8 cellular contexts compared by ENCODE assay signal in genomic region chr9:69549310-69550202, GRCh38.
DNase-seq lines count a peak whose midpoint lies in the region; ATAC-seq, FAIRE-seq and TF ChIP-seq lines count a peak whose summit lies in the region.

No MANE protein-coding gene starts in this region.

- H3K9me3 Mint-ChIP-seq in CD14-positive monocyte (no peaks in the 10 kb centered on the region), progenitor cell of endocrine pancreas (ENCODE audit: low read depth) (no peaks in the 10 kb centered on the region)
- no peaks in the 10 kb centered on the region for H3K9me3 Mint-ChIP-seq in activated CD4-positive, alpha-beta T cell treated with anti-CD3 and anti-CD28 coated beads, Interleukin-2, amount 10 ng/mL, durations not matched to agents 7 days and 5 days

- intact Hi-C loops in CD14-positive monocyte (cut with micrococcal nuclease), result no loop called here

- H3K4me1 Mint-ChIP-seq in CD14-positive monocyte (peaks cover 4% of the 10 kb centered on the region), progenitor cell of endocrine pancreas (ENCODE audit: low read depth) (peaks cover 3% of the 10 kb centered on the region)
- H3K4me1 Mint-ChIP-seq in activated CD4-positive, alpha-beta T cell treated with anti-CD3 and anti-CD28 coated beads, Interleukin-2, amount 10 ng/mL, durations not matched to agents 7 days and 5 days, result peaks cover 3% of the 10 kb centered on the region

- H3K27ac Mint-ChIP-seq in CD14-positive monocyte, result no peak overlapping the region
- no peak overlapping the region for H3K27ac Mint-ChIP-seq in activated CD4-positive, alpha-beta T cell treated with anti-CD3 and anti-CD28 coated beads, Interleukin-2, amount 10 ng/mL, durations not matched to agents 7 days and 5 days
- no peak overlapping the region for H3K27ac Mint-ChIP-seq in progenitor cell of endocrine pancreas

- no peak overlapping the region for H3K4me3 Mint-ChIP-seq in CD14-positive monocyte
- H3K4me3 Mint-ChIP-seq in activated CD4-positive, alpha-beta T cell treated with anti-CD3 and anti-CD28 coated beads, Interleukin-2, amount 10 ng/mL, durations not matched to agents 7 days and 5 days, result no peak overlapping the region
- no peak overlapping the region for H3K4me3 Mint-ChIP-seq in progenitor cell of endocrine pancreas (ENCODE audit: low read depth)

- H3K36me3 Mint-ChIP-seq in CD14-positive monocyte (no peaks in the 10 kb centered on the region), progenitor cell of endocrine pancreas (ENCODE audit: insufficient read depth) (no peaks in the 10 kb centered on the region)
- no peaks in the 10 kb centered on the region for H3K36me3 Mint-ChIP-seq in activated CD4-positive, alpha-beta T cell treated with anti-CD3 and anti-CD28 coated beads, Interleukin-2, amount 10 ng/mL, durations not matched to agents 7 days and 5 days (ENCODE audit: low read depth)

- TF ChIP-seq CTCF in CD14-positive monocyte (IDR thresholded peaks at IDR 0.05) (peak; percentile 82), progenitor cell of endocrine pancreas (IDR thresholded peaks at IDR 0.05; ENCODE audit: unreplicated experiment) (peak; percentile 91)

- peak; percentile 65 for ATAC-seq in GM18502 (IDR thresholded peaks at IDR 0.05; ENCODE audit: poor library complexity, unreplicated experiment)
- no peak for ATAC-seq in HG03097 (IDR thresholded peaks at IDR 0.05; ENCODE audit: low FRiP score, unreplicated experiment)

- FAIRE-seq in frontal cortex (lab: Jason Lieb, UNC), result peak; percentile 73

- no peak for DNase-seq in CD14-positive monocyte (ENCODE audit: low spot score)
- DNase-seq in M059J (ENCODE audit: low read depth), result peak; percentile 40
- peak; percentile 50 for DNase-seq in activated CD4-positive, alpha-beta T cell treated with anti-CD3 and anti-CD28 coated beads, Interleukin-2, amount 10 ng/mL, durations not matched to agents 7 days and 5 days
- peak in 1 of 2 donors; percentile 37 for DNase-seq in frontal cortex (ENCODE audit: low spot score in 2 of 2)
- no peak for DNase-seq in progenitor cell of endocrine pancreas (ENCODE audit: low spot score, unreplicated experiment)
- DNase-seq in activated CD8-positive, alpha-beta memory T cell treated with anti-CD3 and anti-CD28 coated beads for 24 hours, result no peak

- H3K27me3 Mint-ChIP-seq in CD14-positive monocyte (ENCODE audit: low read depth in 3 of 3), result peaks cover 0 to 2% (median 0%) of the 10 kb centered on the region in 3 donors
- peaks cover 20% of the 10 kb centered on the region for H3K27me3 Mint-ChIP-seq in activated CD4-positive, alpha-beta T cell treated with anti-CD3 and anti-CD28 coated beads, Interleukin-2, amount 10 ng/mL, durations not matched to agents 7 days and 5 days
- no peaks in the 10 kb centered on the region for H3K27me3 Mint-ChIP-seq in progenitor cell of endocrine pancreas

- CTCF ChIA-PET in activated CD4-positive, alpha-beta T cell treated with anti-CD3 and anti-CD28 coated beads, Interleukin-2, amount 10 ng/mL, durations not matched to agents 7 days and 5 days (lab: Charles Lee), result interaction anchor here (1.1 to 1.4 kb wide), 3 partner anchors 14 to 130 kb away, joined by 4 read pairs; no protein-coding TSS in a partner anchor

- POLR2A ChIA-PET in activated CD4-positive, alpha-beta T cell treated with anti-CD3 and anti-CD28 coated beads, Interleukin-2, amount 10 ng/mL, durations not matched to agents 7 days and 5 days (lab: Charles Lee), result no interaction called here

Comparison
In these comparisons a context has a peak if more than half of its experiments do, and no peak if none do; other contexts are left out.
1. DNase-seq: peak in M059J (single experiment) and activated CD4-positive, alpha-beta T cell treated with anti-CD3 and anti-CD28 coated beads, Interleukin-2, amount 10 ng/mL, durations not matched to agents 7 days and 5 days (single experiment); none in CD14-positive monocyte (single experiment), progenitor cell of endocrine pancreas (single experiment) and activated CD8-positive, alpha-beta memory T cell treated with anti-CD3 and anti-CD28 coated beads for 24 hours (single experiment).